ENCODE assay signal across 8 cellular contexts in genomic region chr1:39407889-39408640, GRCh38.
DNase-seq lines count a peak whose midpoint lies in the region; ATAC-seq, FAIRE-seq and TF ChIP-seq lines count a peak whose summit lies in the region.

No MANE protein-coding gene starts in this region.

- H3K18ac ChIP-seq in mesenchymal stem cell (ENCODE audit: low read depth in 1 of 2, low read length in 2 of 2): peak overlapping the region; percentile 70 to 91

- H3K4me2 ChIP-seq in GM12878 (ENCODE audit: control insufficient read depth, insufficient read depth) (peak overlapping the region; percentile 81), mesenchymal stem cell (ENCODE audit: low read length, poor library complexity, severe bottlenecking) (peak overlapping the region; percentile 71)

- peak overlapping the region; percentile 89 for H2AK5ac ChIP-seq in mesenchymal stem cell (ENCODE audit: low read length, severe bottlenecking)

- ATAC-seq in GM12878 (no peak), upper lobe of right lung (no peak), HG02642 (IDR thresholded peaks at IDR 0.05; ENCODE audit: poor library complexity, unreplicated experiment) (no peak)

- H4K91ac ChIP-seq in mesenchymal stem cell (ENCODE audit: low read length): peak overlapping the region; percentile 96

- H3K9ac ChIP-seq in GM12878 (ENCODE audit: control insufficient read depth, insufficient read depth, low read length) (peak overlapping the region; percentile 73), mesenchymal stem cell (ENCODE audit: low read length) (peak overlapping the region; percentile 94)

- H2BK12ac ChIP-seq in mesenchymal stem cell (ENCODE audit: low read length in 2 of 2): no peak overlapping the region

- H3K27me3 ChIP-seq in GM12878 (replicated peaks in 1 of 2; ENCODE audit: control insufficient read depth in 2 of 2, insufficient read depth in 2 of 2, low read length in 1 of 2) (no peaks in the 10 kb centered on the region), mesenchymal stem cell (ENCODE audit: control insufficient read depth in 1 of 2, insufficient read depth in 1 of 2, low read length in 2 of 2) (no peaks in the 10 kb centered on the region), upper lobe of right lung (no peaks in the 10 kb centered on the region)

- RAD21 ChIA-PET in GM12878 (lab: Charles Lee; ENCODE audit: unreplicated experiment): no interaction called here

- intact Hi-C loops in GM12878 (cut with micrococcal nuclease; ENCODE audit: unreplicated experiment): no loop called here
- intact Hi-C loops in upper lobe of right lung (cut with DNase I): no loop called here

- TF ChIP-seq POLR2A in GM12878 (IDR thresholded peaks at IDR 0.05; ENCODE audit: low read depth, low read length): no peak

- peak overlapping the region; percentile 76; the same call in 1 of the 2 replicates for H3K4me3 ChIP-seq in GM08714 (ENCODE audit: low read length)
- peak overlapping the region; percentile 63 for H3K4me3 ChIP-seq in GM12878
- H3K4me3 ChIP-seq in mesenchymal stem cell (ENCODE audit: insufficient read depth in 1 of 2, low read depth in 1 of 2, low read length in 2 of 2): peak overlapping the region; percentile 59 to 84
- H3K4me3 ChIP-seq in upper lobe of right lung: peak overlapping the region; percentile 72

- H3K4me1 ChIP-seq in GM12878 (ENCODE audit: control insufficient read depth, insufficient read depth, low read length) (peaks cover 33% of the 10 kb centered on the region), mesenchymal stem cell (ENCODE audit: control insufficient read depth, insufficient read depth, low read depth, low read length) (peaks cover 11% of the 10 kb centered on the region), upper lobe of right lung (peaks cover 76% of the 10 kb centered on the region)

- H3K9me3 ChIP-seq in GM12878 (replicated peaks; ENCODE audit: control insufficient read depth, insufficient read depth, low read length) (no peaks in the 10 kb centered on the region), mesenchymal stem cell (ENCODE audit: control insufficient read depth, low read length) (no peaks in the 10 kb centered on the region), upper lobe of right lung (no peaks in the 10 kb centered on the region)

- DNase-seq in LHCN-M2 (ENCODE audit: low read depth) (peak; percentile 41), GM12878 (ENCODE audit: low read depth, low spot score) (no peak), mesenchymal stem cell (no peak), upper lobe of right lung (no peak), NCI-H1436 (lab: John Stamatoyannopoulos, UW) (no peak), AG20443 (ENCODE audit: low spot score) (no peak)

- H2BK120ac ChIP-seq in mesenchymal stem cell (ENCODE audit: low read depth, low read length): peak overlapping the region; percentile 81

- peak overlapping the region; percentile 56 for H2BK15ac ChIP-seq in mesenchymal stem cell (ENCODE audit: low read depth, poor library complexity, severe bottlenecking)

- WGBS in GM12878 (ENCODE audit: insufficient coverage, insufficient replicate concordance, low lambda C conversion rate, missing lambda C conversion rate): 25% methylated on average over 28 of the region's 38 CpGs
- 7% methylated on average over 34 of the region's 38 CpGs for WGBS in mesenchymal stem cell

- peak overlapping the region; percentile 72 for H4K8ac ChIP-seq in mesenchymal stem cell (ENCODE audit: low read length)

- no TSS peak for BruUV-seq in GM12878 (replicated peaks; lab: Mats Ljungman, UMichigan)

- H2BK5ac ChIP-seq in mesenchymal stem cell (ENCODE audit: low read depth, low read length, poor library complexity, severe bottlenecking): peak overlapping the region; percentile 91

- H3K27ac ChIP-seq in GM12878 (ENCODE audit: control insufficient read depth, insufficient read depth) (no peak overlapping the region), mesenchymal stem cell (ENCODE audit: low read length, poor library complexity, severe bottlenecking) (peak overlapping the region; percentile 96), upper lobe of right lung (peak overlapping the region; percentile 91)

- H2AFZ ChIP-seq in GM12878 (ENCODE audit: control insufficient read depth, low read depth, low read length) (peak overlapping the region; percentile 23; the same call in 1 of the 2 replicates), mesenchymal stem cell (ENCODE audit: low read depth, low read length) (peak overlapping the region; percentile 33)

- peak overlapping the region; percentile 55 to 69 for H3K4ac ChIP-seq in mesenchymal stem cell (ENCODE audit: low read depth in 1 of 2, low read length in 2 of 2)

- CTCF ChIA-PET in GM12878 (lab: Yijun Ruan, JAX): no interaction called here

- FAIRE-seq in GM12878 (lab: Jason Lieb, UNC): no peak

- H3K36me3 ChIP-seq in GM12878 (ENCODE audit: control insufficient read depth in 2 of 2, insufficient read depth in 2 of 2, low read length in 1 of 2) (peaks cover 0 to 6% of the 10 kb centered on the region in 2 experiments; a peak in 3 of 4 replicates), mesenchymal stem cell (ENCODE audit: control insufficient read depth in 1 of 2, insufficient read depth in 2 of 2, low read depth in 1 of 2, low read length in 2 of 2) (peaks cover 6 to 12% of the 10 kb centered on the region in 2 experiments), upper lobe of right lung (peaks cover 9% of the 10 kb centered on the region)

- peaks cover 6% of the 10 kb centered on the region for H3K79me2 ChIP-seq in GM12878 (ENCODE audit: control insufficient read depth, insufficient read depth, low read length)

- H3K23ac ChIP-seq in mesenchymal stem cell (ENCODE audit: low read length in 2 of 2): peak overlapping the region in 1 of 2 experiments; percentile 32

- no peak overlapping the region for H3K14ac ChIP-seq in mesenchymal stem cell (ENCODE audit: low read length in 2 of 2)

- H4K20me1 ChIP-seq in GM12878 (ENCODE audit: control insufficient read depth, insufficient read depth): peaks cover 6% of the 10 kb centered on the region; the same call in 1 of the 2 replicates

- no peak for TF ChIP-seq EP300 in GM12878 (IDR thresholded peaks at IDR 0.05; ENCODE audit: borderline replicate concordance in 1 of 2, control insufficient read depth in 1 of 2, low read depth in 2 of 2, low read length in 2 of 2)

- SMC1A ChIA-PET in GM12878 (lab: Charles Lee; ENCODE audit: uncharacterized antibody, unreplicated experiment): interaction anchor here (1.3 kb wide), 1 partner anchor 55 kb away, joined by 3 read pairs; no protein-coding TSS in a partner anchor

- no peak for TF ChIP-seq CTCF in GM12878 (IDR thresholded peaks at IDR 0.05 in 2 of 3, conservative IDR thresholded peaks at IDR 0.05 in 1 of 3; ENCODE audit: control insufficient read depth in 2 of 3, extremely low read depth in 1 of 3, insufficient read depth in 1 of 3, low read depth in 3 of 3, low read length in 3 of 3)
- no peak for TF ChIP-seq CTCF in upper lobe of right lung (IDR thresholded peaks at IDR 0.05)

- no peak for TF ChIP-seq RAD21 in GM12878 (IDR thresholded peaks at IDR 0.05; ENCODE audit: insufficient read depth, low read depth, low read length)

- POLR2A ChIA-PET in GM12878 (lab: Charles Lee): interaction anchor here (1.4 kb wide), 1 partner anchor 14 kb away, joined by 3 read pairs; no protein-coding TSS in a partner anchor

- in situ Hi-C loops in GM12878 (cut with MboI): no loop called here

- peaks cover 1% of the 10 kb centered on the region for H3K79me1 ChIP-seq in mesenchymal stem cell (replicated peaks; ENCODE audit: low read length, poor library complexity, severe bottlenecking)

TF ChIP-seq in GM12878, 131 proteins besides CTCF, POLR2A, EP300 and RAD21 (continues in another document):
- TF ChIP-seq ZBTB11 (CRISPR knock-in tag; IDR thresholded peaks at IDR 0.05) (no peak), CREB1 (IDR thresholded peaks at IDR 0.05; ENCODE audit: low read depth) (no peak), RBBP5 (conservative IDR thresholded peaks at IDR 0.05) (no peak), BHLHE40 (IDR thresholded peaks at IDR 0.05; ENCODE audit: borderline replicate concordance in 1 of 2, low read depth in 2 of 2, low read length in 1 of 2) (no peak), ATF2 (IDR thresholded peaks at IDR 0.05; ENCODE audit: low read length) (no peak), SUPT20H (IDR thresholded peaks at IDR 0.05; ENCODE audit: borderline replicate concordance, control insufficient read depth, low read depth, low read length) (no peak)
